ENCODE assay signal across 22 cellular contexts in the genomic region with DNA sequence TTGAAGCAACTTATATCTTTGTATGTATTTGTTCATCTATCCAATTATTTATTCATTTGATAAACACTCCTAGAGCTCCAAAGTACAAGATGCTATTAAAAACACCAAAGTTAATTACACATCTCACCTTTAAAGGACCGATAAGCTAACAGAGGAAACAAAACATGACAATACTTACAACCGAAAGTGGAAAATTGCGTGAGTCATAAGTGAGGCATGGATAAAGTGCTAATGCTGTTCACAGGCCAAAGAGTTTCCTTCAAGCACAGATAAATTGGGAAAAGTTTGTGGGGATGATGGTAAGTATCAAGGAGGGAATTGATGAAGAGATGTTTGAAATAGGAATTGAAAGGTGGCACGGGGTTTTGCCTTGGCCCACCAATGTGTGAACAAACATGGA.
DNase-seq lines count a peak whose midpoint lies in the region; ATAC-seq, FAIRE-seq and TF ChIP-seq lines count a peak whose summit lies in the region.
"Had no signal": no experiment of that assay in that cellular context is flagged by ENCODE, and none has a peak within 500 bp of the region (broad histone marks: within the 10 kb centered on the region; RNA-seq: fewer than 3 reads in every experiment).

No MANE protein-coding gene starts in this region.

- 73% methylated on average over 4 of the region's 4 CpGs for WGBS in A549 (ENCODE audit: missing lambda C conversion rate)

- H3K27ac ChIP-seq in A549 (no peak overlapping the region), colonic mucosa (peak overlapping the region; percentile 59), MM.1S (ENCODE audit: low read length) (no peak overlapping the region)
- H3K27ac ChIP-seq: neutrophil, SJCRH30, skin epidermis, thyroid gland had no signal

- H3K4me3 ChIP-seq in A549 (no peak overlapping the region), colonic mucosa (no peak overlapping the region), MM.1S (ENCODE audit: low read length) (no peak overlapping the region)
- H3K4me3 ChIP-seq: gastrocnemius medialis, SJCRH30, skin epidermis, thyroid gland had no signal

- no peak for TF ChIP-seq POLR2A in A549 (IDR thresholded peaks at IDR 0.05; ENCODE audit: low read length)

- TF ChIP-seq RAD21 in A549 (conservative IDR thresholded peaks at IDR 0.05 in 1 of 2, IDR thresholded peaks at IDR 0.05 in 1 of 2): no peak

- no peaks in the 10 kb centered on the region for H3K79me2 ChIP-seq in MM.1S (ENCODE audit: low read length)

- H3K9me2 ChIP-seq in MM.1S (replicated peaks; ENCODE audit: insufficient read depth, low read length): no peaks in the 10 kb centered on the region

- H3K9ac ChIP-seq in colonic mucosa (ENCODE audit: low read depth in 2 of 2, low read length in 2 of 2) (no peak overlapping the region), MM.1S (ENCODE audit: low read length) (no peak overlapping the region)

- H3K36me3 ChIP-seq in colonic mucosa (no peaks in the 10 kb centered on the region), MM.1S (replicated peaks; ENCODE audit: insufficient read depth, low read length) (no peaks in the 10 kb centered on the region)
- H3K36me3 ChIP-seq: gastrocnemius medialis, neutrophil, SJCRH30, thyroid gland had no signal

- FAIRE-seq in A549 (lab: Jason Lieb, UNC): no peak
- FAIRE-seq: A204.1 had no signal

- CTCF ChIA-PET in A549 (lab: Yijun Ruan, JAX): no interaction called here

- H3K9me3 ChIP-seq in A549 (no peaks in the 10 kb centered on the region), colonic mucosa (no peaks in the 10 kb centered on the region), MM.1S (replicated peaks; ENCODE audit: insufficient read depth, low read length) (no peaks in the 10 kb centered on the region)
- H3K9me3 ChIP-seq: gastrocnemius medialis, neutrophil, SJCRH30, thyroid gland had no signal

- H4K20me1 ChIP-seq in MM.1S (ENCODE audit: insufficient read depth, low read length): no peaks in the 10 kb centered on the region

- H3K4me2 ChIP-seq in A549: no peak overlapping the region
- H3K4me2 ChIP-seq in MM.1S (ENCODE audit: low read depth, low read length): no peak overlapping the region

- intact Hi-C loops in colonic mucosa (cut with DNase I): loop anchor here (10.0 kb wide), 1 partner anchor 158 kb away; no protein-coding TSS in a partner anchor

- H3K27me3 ChIP-seq in colonic mucosa (no peaks in the 10 kb centered on the region), MM.1S (replicated peaks; ENCODE audit: insufficient read depth, low read length) (no peaks in the 10 kb centered on the region)
- H3K27me3 ChIP-seq: gastrocnemius medialis, neutrophil, SJCRH30, thyroid gland had no signal

- TF ChIP-seq CTCF in A549 (IDR thresholded peaks at IDR 0.05) (no peak), colonic mucosa (IDR thresholded peaks at IDR 0.05) (no peak), MM.1S (IDR thresholded peaks at IDR 0.05; ENCODE audit: low read length) (no peak)

- peaks cover 27% of the 10 kb centered on the region for H3K4me1 ChIP-seq in A549
- no peaks in the 10 kb centered on the region for H3K4me1 ChIP-seq in colonic mucosa
- H3K4me1 ChIP-seq in MM.1S (ENCODE audit: low read length): no peaks in the 10 kb centered on the region
- H3K4me1 ChIP-seq: SJCRH30, thyroid gland had no signal

- H3F3A ChIP-seq in MM.1S (ENCODE audit: insufficient read depth, low read length): no peaks in the 10 kb centered on the region

- no peak for TF ChIP-seq EP300 in A549 (IDR thresholded peaks at IDR 0.05)

- DNase-seq in A549 (ENCODE audit: low read depth in 1 of 2, low spot score in 1 of 2) (no peak), LHCN-M2 (ENCODE audit: low read depth) (peak; percentile 21), colonic mucosa (no peak), kidney tubule cell (ENCODE audit: low spot score) (peak; percentile 71), HT-29 (ENCODE audit: low spot score) (no peak), NCI-H2171 treated with DMSO at 0.1 percent for 48 hours (lab: John Stamatoyannopoulos, UW) (no peak), MM.1S (no peak)
- DNase-seq: activated CD4-positive, alpha-beta T cell treated with anti-CD3 and anti-CD28 coated beads for 36 hours; activated naive CD4-positive, alpha-beta T cell treated with anti-CD3 and anti-CD28 coated beads, Interleukin-2, amount 50 U/mL, for 16 hours; CD8-positive, alpha-beta memory T cell; effector CD8-positive, alpha-beta T cell; gastrocnemius medialis; Kasumi-1; midbrain; NCI-H1694 treated with DMSO at 0.1 percent for 48 hours; NCI-H446 treated with DMSO at 0.1 percent for 48 hours; SJCRH30 had no signal

- POLR2A ChIA-PET in A549 (lab: Yijun Ruan, JAX): no interaction called here

- ATAC-seq in A549 (no peak), GM21526 (IDR thresholded peaks at IDR 0.05; ENCODE audit: low FRiP score, unreplicated experiment) (no peak)
- ATAC-seq: activated CD4-positive, alpha-beta T cell treated with anti-CD3 and anti-CD28 coated beads for 36 hours; gastrocnemius medialis had no signal

- H2AFZ ChIP-seq in MM.1S (ENCODE audit: low read length): no peak overlapping the region

TF ChIP-seq in A549, 52 proteins besides CTCF, POLR2A, EP300 and RAD21:
- no peak for TF ChIP-seq HOXB5 (CRISPR knock-in tag; IDR thresholded peaks at IDR 0.05)
- TF ChIP-seq FOSL2 (IDR thresholded peaks at IDR 0.05): no peak
- peak; percentile 24; the same call in 1 of the 2 replicates for TF ChIP-seq FOSL2 (CRISPR knock-in tag; IDR thresholded peaks at IDR 0.05)

Comparison
In these comparisons a context has a peak if more than half of its experiments do, and no peak if none do; other contexts are left out.
1. DNase-seq: peak in LHCN-M2 (single experiment) and kidney tubule cell (single experiment); none in A549 (0 of 2), colonic mucosa (single experiment), HT-29 (single experiment), NCI-H2171 treated with DMSO at 0.1 percent for 48 hours (single experiment) and MM.1S (single experiment).